In genomic region chr11:64096835-64097234, GRCh38 we compare ENCODE assay signal across 16 cellular contexts.
DNase-seq lines count a peak whose midpoint lies in the region; FAIRE-seq and TF ChIP-seq lines count a peak whose summit lies in the region.
"Had no signal": no experiment of that assay in that cellular context is flagged by ENCODE, and none has a peak within 500 bp of the region (broad histone marks: within the 10 kb centered on the region; RNA-seq: fewer than 3 reads in every experiment).

No MANE protein-coding gene starts in this region.

- TF ChIP-seq CTCF in esophagus muscularis mucosa (IDR thresholded peaks at IDR 0.05) (no peak), kidney (IDR thresholded peaks at IDR 0.05; ENCODE audit: borderline replicate concordance, extremely low read depth, insufficient read depth) (no peak)

- TF ChIP-seq EP300 in esophagus muscularis mucosa (IDR thresholded peaks at IDR 0.05): no peak

- peak overlapping the region in 3 of 4 donors; percentile 39 to 53 (median 41) for H3K27ac ChIP-seq in esophagus muscularis mucosa (replicated peaks in 1 of 4)
- H3K27ac ChIP-seq in substantia nigra (ENCODE audit: low read depth, low read length, poor library complexity, severe bottlenecking): peak overlapping the region; percentile 83
- no peak overlapping the region for H3K27ac ChIP-seq in kidney (ENCODE audit: low read depth in 2 of 2, low read length in 2 of 2)
- H3K27ac ChIP-seq: ovary had no signal

- DNase-seq in NCI-H1092 (lab: John Stamatoyannopoulos, UW) (peak; percentile 45), NCI-H2107 treated with DMSO at 0.1 percent for 48 hours (lab: John Stamatoyannopoulos, UW; ENCODE audit: unreplicated experiment) (peak; percentile 53), esophagus muscularis mucosa (ENCODE audit: extremely low spot score) (no peak), substantia nigra (lab: John Stamatoyannopoulos, UW) (peak in 15 of 49 donors; percentile 29 to 57 (median 42)), kidney (no peak), HK-2 (ENCODE audit: unreplicated experiment) (no peak), activated gamma-delta T cell (lab: John Stamatoyannopoulos, UW) (no peak)
- DNase-seq: activated CD4-positive, alpha-beta T cell treated with anti-CD3 and anti-CD28 coated beads for 4 hours; activated CD8-positive, alpha-beta memory T cell treated with anti-CD3 and anti-CD28 coated beads, Interleukin-2, amount 10 ng/mL, durations not matched to agents 7 days and 5 days; activated naive CD8-positive, alpha-beta T cell treated with anti-CD3 and anti-CD28 coated beads for 36 hours; HCEC 1CT; natural killer cell; ovary; SHP77; stimulated activated naive B cell treated with anti-CD40 and anti-IgM and Interleukin-4, amounts not matched to agents 10 μg/mL and 1 μg/mL and 100 μg/mL, for 72 hours; T-helper 1 cell had no signal

- no peaks in the 10 kb centered on the region for H3K27me3 ChIP-seq in esophagus muscularis mucosa
- H3K27me3 ChIP-seq: ovary had no signal

- H3K4me3 ChIP-seq in esophagus muscularis mucosa (no peak overlapping the region), kidney (ENCODE audit: low read length in 2 of 2) (no peak overlapping the region)
- H3K4me3 ChIP-seq: ovary had no signal

- intact Hi-C loops in esophagus muscularis mucosa (cut with DNase I): no loop called here
- intact Hi-C loops in kidney (cut with DNase I): no loop called here

- WGBS in esophagus muscularis mucosa: 85% methylated on average over 8 of the region's 13 CpGs

- H3K4me1 ChIP-seq in esophagus muscularis mucosa: peaks cover 13 to 54% (median 46%) of the 10 kb centered on the region in 4 donors
- H3K4me1 ChIP-seq in kidney (ENCODE audit: control insufficient read depth in 1 of 2, insufficient read depth in 1 of 2, low read depth in 1 of 2, low read length in 2 of 2): peaks cover 36 to 41% of the 10 kb centered on the region in 2 donors

- no peak overlapping the region for H3K9ac ChIP-seq in kidney (ENCODE audit: low read length in 2 of 2)

- no peak for FAIRE-seq in kidney (lab: Jason Lieb, UNC)

- H3K9me3 ChIP-seq in esophagus muscularis mucosa: no peaks in the 10 kb centered on the region
- no peaks in the 10 kb centered on the region for H3K9me3 ChIP-seq in kidney (ENCODE audit: control insufficient read depth in 1 of 2, low read length in 2 of 2)
- H3K9me3 ChIP-seq: ovary had no signal

- H3K36me3 ChIP-seq in esophagus muscularis mucosa: no peaks in the 10 kb centered on the region
- no peaks in the 10 kb centered on the region for H3K36me3 ChIP-seq in kidney (ENCODE audit: control insufficient read depth in 1 of 2, insufficient read depth in 2 of 2, low read length in 2 of 2)
- H3K36me3 ChIP-seq: ovary had no signal

- no peak for TF ChIP-seq POLR2A in esophagus muscularis mucosa (IDR thresholded peaks at IDR 0.05; ENCODE audit: low read depth)

Comparison
In these comparisons a context has a peak if more than half of its experiments do, and no peak if none do; other contexts are left out.
1. DNase-seq: peak in NCI-H1092 (single experiment) and NCI-H2107 treated with DMSO at 0.1 percent for 48 hours (single experiment); none in esophagus muscularis mucosa (single experiment), kidney (single experiment), HK-2 (single experiment) and activated gamma-delta T cell (single experiment).
2. H3K27ac ChIP-seq: peak in esophagus muscularis mucosa (3 of 4) and substantia nigra (single experiment); none in kidney (0 of 2).